In genomic region chr1:226643167-226643566, GRCh38 we compare ENCODE assay signal across 8 cellular contexts.
DNase-seq lines count a peak whose midpoint lies in the region; ATAC-seq and TF ChIP-seq lines count a peak whose summit lies in the region.

No MANE protein-coding gene starts in this region.

- H3K36me3 ChIP-seq in spleen (peaks cover 3 to 91% (median 63%) of the 10 kb centered on the region in 6 donors), suprapubic skin (peaks cover 58% of the 10 kb centered on the region)

- intact Hi-C loops in spleen (cut with DNase I; ENCODE audit: low total_unique reads) = no loop called here

- ATAC-seq in GM21529 (IDR thresholded peaks at IDR 0.05; ENCODE audit: unreplicated experiment) = peak; percentile 66

- WGBS in spleen, 5 donors = 18 to 43% (median 28%) methylated on average over 9 of the region's 9 CpGs
- 70% methylated on average over 9 of the region's 9 CpGs for WGBS in suprapubic skin

- DNase-seq in COLO668 (lab: John Stamatoyannopoulos, UW; ENCODE audit: unreplicated experiment) = peak; percentile 53
- DNase-seq in activated CD4-positive, alpha-beta T cell treated with anti-CD3 and anti-CD28 coated beads, Interleukin-2, amount 50 U/mL, for 24 hours (ENCODE audit: low read depth in 1 of 2, low spot score in 1 of 2) = peak; percentile 43 to 55
- DNase-seq in fibroblast of pulmonary artery (ENCODE audit: low read depth) = peak; percentile 44
- DNase-seq in spleen = peak; percentile 87
- no peak for DNase-seq in T-helper 9 cell
- no peak for DNase-seq in suprapubic skin (ENCODE audit: low spot score in 2 of 2)

- TF ChIP-seq EP300 in Ishikawa (IDR thresholded peaks at IDR 0.05; ENCODE audit: borderline replicate concordance) = no peak
- no peak for TF ChIP-seq EP300 in suprapubic skin (IDR thresholded peaks at IDR 0.05)

- H3K27ac ChIP-seq in spleen (peak overlapping the region; percentile 15 to 87 (median 60)), suprapubic skin (no peak overlapping the region)

- H3K9me3 ChIP-seq in spleen (no peaks in the 10 kb centered on the region), suprapubic skin (no peaks in the 10 kb centered on the region)

- no peak for TF ChIP-seq RAD21 in Ishikawa (IDR thresholded peaks at IDR 0.05; ENCODE audit: low read depth)

- H3K4me3 ChIP-seq in fibroblast of pulmonary artery (replicated peaks; ENCODE audit: low read depth, low read length) = no peak overlapping the region
- H3K4me3 ChIP-seq in spleen = peak overlapping the region in 1 of 8 donors; percentile 22
- H3K4me3 ChIP-seq in suprapubic skin = no peak overlapping the region

- TF ChIP-seq POLR2A in spleen (IDR thresholded peaks at IDR 0.05) (no peak), suprapubic skin (IDR thresholded peaks at IDR 0.05) (no peak)

- H3K4me1 ChIP-seq in spleen (peaks cover 22 to 89% (median 56%) of the 10 kb centered on the region in 6 donors), suprapubic skin (peaks cover 46% of the 10 kb centered on the region)

- H3K27me3 ChIP-seq in spleen (replicated peaks in 1 of 7) (no peaks in the 10 kb centered on the region), suprapubic skin (no peaks in the 10 kb centered on the region)

- TF ChIP-seq CTCF in fibroblast of pulmonary artery (IDR thresholded peaks at IDR 0.05; ENCODE audit: low read length, missing control alignments) = no peak
- TF ChIP-seq CTCF in spleen (IDR thresholded peaks at IDR 0.05 in 8 of 11, conservative IDR thresholded peaks at IDR 0.05 in 3 of 11) = no peak
- no peak for TF ChIP-seq CTCF in suprapubic skin (IDR thresholded peaks at IDR 0.05)

TF ChIP-seq in Ishikawa, 13 proteins besides CTCF, POLR2A, EP300 and RAD21:
- TF ChIP-seq, protein P1, sequence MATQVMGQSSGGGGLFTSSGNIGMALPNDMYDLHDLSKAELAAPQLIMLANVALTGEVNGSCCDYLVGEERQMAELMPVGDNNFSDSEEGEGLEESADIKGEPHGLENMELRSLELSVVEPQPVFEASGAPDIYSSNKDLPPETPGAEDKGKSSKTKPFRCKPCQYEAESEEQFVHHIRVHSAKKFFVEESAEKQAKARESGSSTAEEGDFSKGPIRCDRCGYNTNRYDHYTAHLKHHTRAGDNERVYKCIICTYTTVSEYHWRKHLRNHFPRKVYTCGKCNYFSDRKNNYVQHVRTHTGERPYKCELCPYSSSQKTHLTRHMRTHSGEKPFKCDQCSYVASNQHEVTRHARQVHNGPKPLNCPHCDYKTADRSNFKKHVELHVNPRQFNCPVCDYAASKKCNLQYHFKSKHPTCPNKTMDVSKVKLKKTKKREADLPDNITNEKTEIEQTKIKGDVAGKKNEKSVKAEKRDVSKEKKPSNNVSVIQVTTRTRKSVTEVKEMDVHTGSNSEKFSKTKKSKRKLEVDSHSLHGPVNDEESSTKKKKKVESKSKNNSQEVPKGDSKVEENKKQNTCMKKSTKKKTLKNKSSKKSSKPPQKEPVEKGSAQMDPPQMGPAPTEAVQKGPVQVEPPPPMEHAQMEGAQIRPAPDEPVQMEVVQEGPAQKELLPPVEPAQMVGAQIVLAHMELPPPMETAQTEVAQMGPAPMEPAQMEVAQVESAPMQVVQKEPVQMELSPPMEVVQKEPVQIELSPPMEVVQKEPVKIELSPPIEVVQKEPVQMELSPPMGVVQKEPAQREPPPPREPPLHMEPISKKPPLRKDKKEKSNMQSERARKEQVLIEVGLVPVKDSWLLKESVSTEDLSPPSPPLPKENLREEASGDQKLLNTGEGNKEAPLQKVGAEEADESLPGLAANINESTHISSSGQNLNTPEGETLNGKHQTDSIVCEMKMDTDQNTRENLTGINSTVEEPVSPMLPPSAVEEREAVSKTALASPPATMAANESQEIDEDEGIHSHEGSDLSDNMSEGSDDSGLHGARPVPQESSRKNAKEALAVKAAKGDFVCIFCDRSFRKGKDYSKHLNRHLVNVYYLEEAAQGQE (IDR thresholded peaks at IDR 0.05; ENCODE audit: low read depth) = no peak
- TF ChIP-seq EGR1 (IDR thresholded peaks at IDR 0.05) = peak; percentile 56; the same call in 1 of the 2 replicates

Comparison
In these comparisons a context has a peak if more than half of its experiments do, and no peak if none do; other contexts are left out.
1. DNase-seq: peak in COLO668 (single experiment), activated CD4-positive, alpha-beta T cell treated with anti-CD3 and anti-CD28 coated beads, Interleukin-2, amount 50 U/mL, for 24 hours (2 of 2), fibroblast of pulmonary artery (single experiment) and spleen (single experiment); none in T-helper 9 cell (single experiment) and suprapubic skin (0 of 2).